In the genomic region with DNA sequence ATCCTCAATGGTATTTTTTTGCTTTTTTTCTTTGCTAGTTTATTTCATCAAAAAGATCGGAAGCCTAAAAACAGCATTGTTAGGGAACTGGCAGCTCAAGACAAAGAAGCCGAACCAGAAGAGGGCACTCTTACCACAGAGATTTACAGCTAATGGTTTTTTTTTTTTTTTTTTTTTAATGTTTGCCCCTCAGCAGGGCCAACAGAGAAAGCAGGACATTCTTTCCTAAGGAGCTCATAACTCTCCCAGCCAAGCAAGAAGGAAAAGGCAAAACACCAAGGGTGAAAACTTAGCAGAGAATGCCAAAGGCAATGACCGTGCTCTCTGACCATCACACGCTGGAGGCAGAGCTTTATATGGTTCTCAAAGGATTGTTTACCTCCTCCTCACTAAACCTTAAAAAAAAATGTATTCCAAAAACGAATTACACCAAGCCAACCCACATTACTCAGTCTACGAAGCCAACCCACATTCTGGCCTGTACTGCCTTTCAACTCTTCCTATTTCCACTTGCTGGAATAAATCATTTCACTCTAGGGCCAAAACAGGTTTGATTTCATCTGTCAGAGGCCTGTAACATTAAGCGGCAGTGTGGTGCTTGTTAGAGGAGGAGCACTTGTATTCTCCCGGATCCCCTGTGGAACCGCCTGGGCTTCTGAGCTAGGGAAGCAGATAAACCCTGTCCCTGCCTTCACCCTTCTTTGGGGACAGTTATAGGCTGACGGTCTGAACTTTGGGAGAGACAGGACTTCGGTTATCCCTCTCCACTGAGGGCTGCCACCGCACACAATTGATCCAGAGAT, we compare ENCODE assay signal across 8 cellular contexts. TPM values are rescaled to one million over a fixed set of nuclear protein-coding genes. Genes with fewer than 3 reads are reported as not detected.
DNase-seq lines count a peak whose midpoint lies in the region; ATAC-seq and TF ChIP-seq lines count a peak whose summit lies in the region.

No MANE protein-coding gene starts in this region.

- H3K36me3 Mint-ChIP-seq in central memory CD8-positive, alpha-beta T cell (ENCODE audit: insufficient read depth) = no peaks in the 10 kb centered on the region

- peak overlapping the region; percentile 80 for H3K27ac ChIP-seq in suprapubic skin

- H3K9me3 Mint-ChIP-seq in central memory CD8-positive, alpha-beta T cell = no peaks in the 10 kb centered on the region

- H3K9me3 ChIP-seq in suprapubic skin = no peaks in the 10 kb centered on the region

- ATAC-seq in central memory CD8-positive, alpha-beta T cell (replicated peaks; ENCODE audit: extremely low read depth, poor library complexity, severe bottlenecking) = peak; percentile 60
- peak; percentile 53 for ATAC-seq in left colon
- ATAC-seq in HG03280 (IDR thresholded peaks at IDR 0.05; ENCODE audit: unreplicated experiment) = no peak

- peaks cover 6% of the 10 kb centered on the region for H3K4me1 ChIP-seq in suprapubic skin

- H3K4me3 Mint-ChIP-seq in central memory CD8-positive, alpha-beta T cell = no peak overlapping the region

- no peak overlapping the region for H3K4me3 ChIP-seq in suprapubic skin

- H3K27me3 ChIP-seq in suprapubic skin = no peaks in the 10 kb centered on the region

- H3K27me3 Mint-ChIP-seq in central memory CD8-positive, alpha-beta T cell = no peaks in the 10 kb centered on the region

- no peaks in the 10 kb centered on the region for H3K36me3 ChIP-seq in suprapubic skin

- TF ChIP-seq EP300 in suprapubic skin (IDR thresholded peaks at IDR 0.05) = no peak

- no peaks in the 10 kb centered on the region for H3K4me1 Mint-ChIP-seq in central memory CD8-positive, alpha-beta T cell

- 43% methylated on average over 12 of the region's 12 CpGs for whole genome bisulfite sequencing in suprapubic skin

- no peak for TF ChIP-seq POLR2A in suprapubic skin (IDR thresholded peaks at IDR 0.05)

- peak; percentile 76 for DNase-seq in DMS53 (lab: John Stamatoyannopoulos, UW)
- peak; percentile 78 for DNase-seq in HT-29 (ENCODE audit: low spot score)
- DNase-seq in NOMO-1 treated with dmso at 0.1 percent for 144 hours (lab: John Stamatoyannopoulos, UW; ENCODE audit: unreplicated experiment) = peak; percentile 43
- no peak for DNase-seq in central memory CD8-positive, alpha-beta T cell (ENCODE audit: low spot score in 2 of 2)
- DNase-seq in left colon = peak; percentile 15 to 44
- DNase-seq in suprapubic skin (ENCODE audit: low spot score in 2 of 2) = no peak
- DNase-seq in HuH-7 (ENCODE audit: low spot score) = no peak

- TF ChIP-seq CTCF in suprapubic skin (IDR thresholded peaks at IDR 0.05) = peak; percentile 29 to 49

- no peak overlapping the region for H3K27ac Mint-ChIP-seq in central memory CD8-positive, alpha-beta T cell (ENCODE audit: low read depth)

- intact Hi-C loops in left colon (cut with DNase I, micrococcal nuclease) = loop anchor here (5.0 to 10.0 kb wide), 3 partner anchors 159 to 317 kb away; no protein-coding TSS in a partner anchor

RNA-seq across cellular contexts. Expression of a gene that starts 35.6 kb away (rescaled TPM):
- 10.9 and 12.7 TPM in 2 replicates for total RNA-seq in HT-29 (2014; rRNA removed; shearing (Covaris generic))
- total RNA-seq in left colon (10 to 100 TPM; 18.5 to 31.2 TPM), suprapubic skin (10 to 100 TPM in 3 of 4 donors, 1 to 10 TPM in 1; 9.3 to 17.5 (median 13.4) TPM)

Comparison
In these comparisons a context has a peak if more than half of its experiments do, and no peak if none do; other contexts are left out.
1. DNase-seq: peak in DMS53 (single experiment), HT-29 (single experiment), NOMO-1 treated with dmso at 0.1 percent for 144 hours (single experiment) and left colon (2 of 2); none in central memory CD8-positive, alpha-beta T cell (0 of 2), suprapubic skin (0 of 2) and HuH-7 (single experiment).